In the genomic region with DNA sequence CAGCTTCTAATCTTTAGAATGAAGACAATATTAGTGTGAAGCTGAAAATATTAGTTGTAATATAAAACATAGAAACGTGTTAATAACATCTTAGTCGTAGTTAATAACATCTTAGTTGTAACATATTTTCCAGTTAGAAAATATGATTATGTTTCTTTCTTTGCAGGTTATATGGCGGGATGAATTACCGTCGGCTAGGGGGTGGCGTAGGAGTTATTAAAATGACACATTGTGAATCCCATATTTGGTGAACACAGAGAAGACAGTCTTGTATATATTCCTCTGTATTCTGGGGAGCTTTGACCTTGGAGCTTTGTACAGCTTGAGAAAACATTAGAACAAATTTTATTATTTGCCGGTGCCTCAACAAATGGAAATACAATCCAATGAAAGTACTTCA, we compare ENCODE assay signal across 10 cellular contexts.
"Had no signal": no experiment of that assay in that cellular context is flagged by ENCODE, and none has a peak within 500 bp of the region (broad histone marks: within the 10 kb centered on the region; RNA-seq: fewer than 3 reads in every experiment).

No MANE protein-coding gene starts in this region.

- H3K9me3 Mint-ChIP-seq: IgD-negative memory B cell had no signal

- ATAC-seq: HepG2, K562 had no signal

- H3K27ac ChIP-seq: HL-60, KMS-11 had no signal

- H3K4me3 Mint-ChIP-seq: IgD-negative memory B cell had no signal

- H3K4me3 ChIP-seq: K562 had no signal

- H3K27me3 Mint-ChIP-seq: IgD-negative memory B cell had no signal

- FAIRE-seq: HepG2, HTR-8/SVneo, K562 had no signal

- H3K27ac Mint-ChIP-seq: IgD-negative memory B cell had no signal

- DNase-seq: IMR-90, Karpas-422, KBM-7, KG1 had no signal
